Comparison of ENCODE assay signal across 8 cellular contexts in genomic region chr1:162003825-162004205, GRCh38. TPM values are rescaled to one million over a fixed set of nuclear protein-coding genes. Genes with fewer than 3 reads are reported as not detected.
DNase-seq lines count a peak whose midpoint lies in the region; ATAC-seq, FAIRE-seq and TF ChIP-seq lines count a peak whose summit lies in the region.

No MANE protein-coding gene starts in this region.

- peak overlapping the region; percentile 14; the same call in 1 of the 2 replicates for H3K4me3 ChIP-seq in BJ (ENCODE audit: low read depth, low read length)
- no peak overlapping the region for H3K4me3 ChIP-seq in bronchial epithelial cell (ENCODE audit: low read depth, low read length)
- no peak overlapping the region for H3K4me3 ChIP-seq in CD4-positive, alpha-beta memory T cell (ENCODE audit: low read length in 2 of 2)

- no peaks in the 10 kb centered on the region for H3K4me1 Mint-ChIP-seq in CD4-positive, alpha-beta memory T cell

- H3K4me1 ChIP-seq in CD4-positive, alpha-beta memory T cell (ENCODE audit: insufficient read depth, low read length), result no peaks in the 10 kb centered on the region

- H3K36me3 Mint-ChIP-seq in CD4-positive, alpha-beta memory T cell, result no peaks in the 10 kb centered on the region

- CTCF ChIA-PET in BJ (lab: Yijun Ruan, JAX), result interaction anchor here (1.4 to 2.2 kb wide), 3 partner anchors 33 to 211 kb away, joined by 3 to 8 read pairs (median 6); no protein-coding TSS in a partner anchor
- CTCF ChIA-PET in CD4-positive, alpha-beta memory T cell (lab: Charles Lee; ENCODE audit: partially characterized antibody), result no interaction called here

- no peak for ATAC-seq in HG02852 (IDR thresholded peaks at IDR 0.05; ENCODE audit: unreplicated experiment)
- ATAC-seq in HG03432 (IDR thresholded peaks at IDR 0.05; ENCODE audit: unreplicated experiment), result no peak
- no peak for ATAC-seq in HG02973 (IDR thresholded peaks at IDR 0.05; ENCODE audit: unreplicated experiment)

- TF ChIP-seq CTCF in BJ (IDR thresholded peaks at IDR 0.05; ENCODE audit: insufficient read depth, low read depth, low read length) (no peak), bronchial epithelial cell (IDR thresholded peaks at IDR 0.05; ENCODE audit: insufficient read depth, low read length, severe bottlenecking) (no peak)

- FAIRE-seq in bronchial epithelial cell (lab: Jason Lieb, UNC), result no peak

- DNase-seq in BJ (ENCODE audit: low read depth) (peak; percentile 86), NCI-H2029 treated with DMSO at 0.1 percent for 48 hours (lab: John Stamatoyannopoulos, UW) (peak; percentile 16), bronchial epithelial cell (ENCODE audit: low read depth) (peak; percentile 86), mucosa of gallbladder (ENCODE audit: low spot score) (peak; percentile 23)
- no peak for DNase-seq in CD4-positive, alpha-beta memory T cell

- H3K27ac Mint-ChIP-seq in CD4-positive, alpha-beta memory T cell, result no peak overlapping the region

- no peaks in the 10 kb centered on the region for H3K9me3 Mint-ChIP-seq in CD4-positive, alpha-beta memory T cell

- H3K36me3 ChIP-seq in BJ (ENCODE audit: control insufficient read depth, insufficient read depth, low read length) (no peaks in the 10 kb centered on the region), bronchial epithelial cell (ENCODE audit: control insufficient read depth, insufficient read depth, low read length) (no peaks in the 10 kb centered on the region)
- no peaks in the 10 kb centered on the region for H3K36me3 ChIP-seq in CD4-positive, alpha-beta memory T cell (ENCODE audit: insufficient read depth, low read length)

- H3K27me3 ChIP-seq in BJ (ENCODE audit: control insufficient read depth, insufficient read depth, low read length) (no peaks in the 10 kb centered on the region), bronchial epithelial cell (ENCODE audit: control insufficient read depth, insufficient read depth, low read length) (peaks cover 7% of the 10 kb centered on the region)
- H3K27me3 ChIP-seq in CD4-positive, alpha-beta memory T cell (ENCODE audit: insufficient read depth, low read length), result no peaks in the 10 kb centered on the region

- intact Hi-C loops in CD4-positive, alpha-beta memory T cell (cut with micrococcal nuclease), result no loop called here

- POLR2A ChIA-PET in BJ (lab: Charles Lee), result interaction anchor here (0.5 to 0.9 kb wide), 2 partner anchors 21 to 136 kb away, joined by 3 to 6 read pairs; no protein-coding TSS in a partner anchor
- POLR2A ChIA-PET in CD4-positive, alpha-beta memory T cell (lab: Charles Lee; ENCODE audit: partially characterized antibody), result no interaction called here

- H3K9me3 ChIP-seq in CD4-positive, alpha-beta memory T cell (ENCODE audit: control insufficient read depth in 1 of 2, low read length in 2 of 2), result no peaks in the 10 kb centered on the region

- H3K27ac ChIP-seq in CD4-positive, alpha-beta memory T cell (ENCODE audit: low read depth, low read length), result no peak overlapping the region

- H3K4me3 Mint-ChIP-seq in CD4-positive, alpha-beta memory T cell, result no peak overlapping the region

- peaks cover 3 to 19% of the 10 kb centered on the region in 2 donors for H3K27me3 Mint-ChIP-seq in CD4-positive, alpha-beta memory T cell

RNA-seq across cellular contexts. Expression of gene OLFML2B, which starts 19.9 kb away (rescaled TPM):
- polyA plus RNA-seq in BJ (2011; rRNA removed), result 1.6 and 3.5 TPM in 2 replicates
- polyA minus RNA-seq in BJ (2011; rRNA and poly(A)+ RNA removed), result 4.6 and 7.9 TPM in 2 replicates
- total RNA-seq in bronchial epithelial cell (not detected in 2 replicates), mucosa of gallbladder (8.4 TPM)
- under 1 TPM; 0.36 to 0.58 TPM for total RNA-seq in CD4-positive, alpha-beta memory T cell
- polyA plus RNA-seq in CD4-positive, alpha-beta memory T cell, result not detected

Comparison
In these comparisons a context has a peak if more than half of its experiments do, and no peak if none do; other contexts are left out.
1. DNase-seq: peak in BJ (single experiment), NCI-H2029 treated with DMSO at 0.1 percent for 48 hours (single experiment), bronchial epithelial cell (single experiment) and mucosa of gallbladder (single experiment); none in CD4-positive, alpha-beta memory T cell (0 of 5).